Comparison of ENCODE assay signal across 10 cellular contexts in the genomic region with DNA sequence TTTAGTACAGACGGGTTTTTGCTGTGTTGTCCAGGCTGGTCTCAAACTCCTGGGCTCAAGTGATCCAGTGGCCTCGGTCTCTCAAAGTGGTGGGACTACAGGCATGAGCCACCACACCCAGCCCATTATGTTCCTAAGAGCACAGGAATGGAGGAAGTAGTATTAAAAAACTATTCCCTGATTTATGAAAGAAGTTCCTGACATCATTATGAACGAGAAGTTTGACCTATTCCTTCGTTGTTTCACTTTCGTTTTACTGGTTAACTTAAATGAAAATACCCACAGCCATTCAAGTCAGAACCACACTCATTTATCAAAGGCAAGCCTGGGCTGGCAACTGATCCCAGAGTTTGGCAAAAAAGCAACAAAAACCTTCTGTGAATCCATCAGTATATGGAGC. TPM values are rescaled to one million over a fixed set of nuclear protein-coding genes. Genes with fewer than 3 reads are reported as not detected.
DNase-seq lines count a peak whose midpoint lies in the region; ATAC-seq and TF ChIP-seq lines count a peak whose summit lies in the region.
"Had no signal": no experiment of that assay in that cellular context is flagged by ENCODE, and none has a peak within 500 bp of the region (broad histone marks: within the 10 kb centered on the region; RNA-seq: fewer than 3 reads in every experiment).

No MANE protein-coding gene starts in this region.

- peak overlapping the region; percentile 82 for H2AFZ ChIP-seq in DND-41 (ENCODE audit: low read depth, low read length)

- H3K4me1 ChIP-seq in DND-41 (ENCODE audit: insufficient read depth, low read length) (peaks cover 14% of the 10 kb centered on the region), breast epithelium (no peaks in the 10 kb centered on the region)
- H3K4me1 ChIP-seq in naive thymus-derived CD4-positive, alpha-beta T cell (ENCODE audit: control insufficient read depth in 2 of 2, insufficient read depth in 2 of 2, low read length in 2 of 2) = no peaks in the 10 kb centered on the region

- no peaks in the 10 kb centered on the region for H4K20me1 ChIP-seq in DND-41 (ENCODE audit: insufficient read depth, low read length)

- TF ChIP-seq CTCF in DND-41 (IDR thresholded peaks at IDR 0.05; ENCODE audit: borderline replicate concordance, extremely low read depth, low read length, poor library complexity, severe bottlenecking) (no peak), NB4 (IDR thresholded peaks at IDR 0.05; ENCODE audit: low read depth, low read length) (no peak), breast epithelium (IDR thresholded peaks at IDR 0.05) (no peak)

- peak overlapping the region; percentile 59 for H3K4me2 ChIP-seq in DND-41 (ENCODE audit: insufficient read depth, low read length)

- POLR2A ChIA-PET in naive thymus-derived CD4-positive, alpha-beta T cell (lab: Charles Lee) = interaction anchor here (0.9 kb wide), 1 partner anchor 10 kb away, joined by 3 read pairs; no protein-coding TSS in a partner anchor

- peaks cover 0 to 22% (median 7%) of the 10 kb centered on the region in 5 donors for H3K27me3 Mint-ChIP-seq in naive thymus-derived CD4-positive, alpha-beta T cell

- peak; percentile 85 for ATAC-seq in DND-41 (ENCODE audit: insufficient read depth, low read depth)
- no peak for ATAC-seq in naive thymus-derived CD4-positive, alpha-beta T cell
- ATAC-seq in HG02623 (IDR thresholded peaks at IDR 0.05; ENCODE audit: unreplicated experiment) = no peak

- peak; percentile 45 for DNase-seq in DND-41
- DNase-seq in NB4 (ENCODE audit: low read depth) = peak; percentile 21
- DNase-seq in breast epithelium (ENCODE audit: low spot score in 2 of 2) = no peak
- DNase-seq in naive thymus-derived CD4-positive, alpha-beta T cell = peak in 1 of 9 donors; percentile 19
- DNase-seq in NCI-H345 treated with DMSO at 0.1 percent for 48 hours (lab: John Stamatoyannopoulos, UW; ENCODE audit: unreplicated experiment) = no peak
- no peak for DNase-seq in NCI-H1417 (lab: John Stamatoyannopoulos, UW)
- DNase-seq in mucosa of gallbladder (ENCODE audit: low spot score) = no peak
- DNase-seq: NCI-H1436, nucleus accumbens had no signal

- peak overlapping the region in 1 of 9 donors; percentile 73 for H3K27ac Mint-ChIP-seq in naive thymus-derived CD4-positive, alpha-beta T cell

- intact Hi-C loops in breast epithelium (cut with DNase I; ENCODE audit: low total_unique reads) = loop anchor here (10.0 kb wide), 1 partner anchor 1618 kb away; a partner anchor contains a TSS
- intact Hi-C loops in naive thymus-derived CD4-positive, alpha-beta T cell (cut with micrococcal nuclease) = no loop called here

- H3K9me3 Mint-ChIP-seq in naive thymus-derived CD4-positive, alpha-beta T cell = no peaks in the 10 kb centered on the region

- peak overlapping the region in 9 of 10 donors; percentile 21 to 76 (median 47) for H3K4me3 Mint-ChIP-seq in naive thymus-derived CD4-positive, alpha-beta T cell

- H3K4me3 ChIP-seq in DND-41 (ENCODE audit: low read depth in 1 of 2, low read length in 2 of 2) (peak overlapping the region in 1 of 2 experiments; percentile 43; a peak in 2 of 4 replicates), NB4 (ENCODE audit: low read depth, low read length) (peak overlapping the region; percentile 44), breast epithelium (peak overlapping the region; percentile 11 to 52 (median 20))
- no peak overlapping the region for H3K4me3 ChIP-seq in naive thymus-derived CD4-positive, alpha-beta T cell (ENCODE audit: low read length)

- CTCF ChIA-PET in naive thymus-derived CD4-positive, alpha-beta T cell (lab: Charles Lee) = interaction anchor here (0.6 kb wide), 1 partner anchor 1691 kb away, joined by 4 read pairs; no protein-coding TSS in a partner anchor

- H3K27ac ChIP-seq in DND-41 (ENCODE audit: low read length) = peak overlapping the region; percentile 74
- peak overlapping the region in 1 of 2 donors; percentile 2 for H3K27ac ChIP-seq in breast epithelium
- H3K27ac ChIP-seq in naive thymus-derived CD4-positive, alpha-beta T cell (ENCODE audit: low read depth, low read length) = no peak overlapping the region

- H3K36me3 Mint-ChIP-seq in naive thymus-derived CD4-positive, alpha-beta T cell = no peaks in the 10 kb centered on the region

- TF ChIP-seq POLR2A in NB4 (IDR thresholded peaks at IDR 0.05; ENCODE audit: extremely low read depth, insufficient read length) = no peak
- TF ChIP-seq POLR2A in breast epithelium (IDR thresholded peaks at IDR 0.05) = no peak

- H3K79me2 ChIP-seq in DND-41 (ENCODE audit: insufficient read depth, low read length) = no peaks in the 10 kb centered on the region

- H3K4me1 Mint-ChIP-seq in naive thymus-derived CD4-positive, alpha-beta T cell = peaks cover 0 to 8% (median 4%) of the 10 kb centered on the region in 7 donors

- H3K9me3 ChIP-seq in DND-41 (ENCODE audit: insufficient read depth, low read length, severe bottlenecking) (no peaks in the 10 kb centered on the region), breast epithelium (no peaks in the 10 kb centered on the region)
- H3K9me3 ChIP-seq in naive thymus-derived CD4-positive, alpha-beta T cell (ENCODE audit: control insufficient read depth in 2 of 3, low read length in 3 of 3) = no peaks in the 10 kb centered on the region

- H3K27me3 ChIP-seq in DND-41 (ENCODE audit: insufficient read depth, low read length, poor library complexity) (no peaks in the 10 kb centered on the region), breast epithelium (no peaks in the 10 kb centered on the region)
- H3K27me3 ChIP-seq in naive thymus-derived CD4-positive, alpha-beta T cell (ENCODE audit: control insufficient read depth in 2 of 2, insufficient read depth in 2 of 2, low read length in 2 of 2) = no peaks in the 10 kb centered on the region

- no peaks in the 10 kb centered on the region for H3K36me3 ChIP-seq in DND-41 (ENCODE audit: insufficient read depth, low read length)
- H3K36me3 ChIP-seq in breast epithelium = no peaks in the 10 kb centered on the region
- no peaks in the 10 kb centered on the region for H3K36me3 ChIP-seq in naive thymus-derived CD4-positive, alpha-beta T cell (ENCODE audit: control insufficient read depth in 2 of 3, insufficient read depth in 3 of 3, low read length in 3 of 3)

- H3K9ac ChIP-seq in DND-41 (ENCODE audit: low read depth, low read length) = peak overlapping the region; percentile 44

RNA-seq across cellular contexts. Expression of a gene that starts 13.5 kb away (rescaled TPM):
- total RNA-seq in breast epithelium (10 to 100 TPM; 11.5 to 20.6 (median 13.4) TPM), mucosa of gallbladder (36.7 TPM)
- total RNA-seq in naive thymus-derived CD4-positive, alpha-beta T cell = 100 to 1,000 TPM in 2 of 5 experiments, 10 to 100 TPM in 3; 37.7 to 134 (median 84.4) TPM
- polyA plus RNA-seq in naive thymus-derived CD4-positive, alpha-beta T cell = 1 to 10 TPM; 4.0 to 7.4 TPM

RNA-seq across cellular contexts. Expression of a gene that starts 55.9 kb away (rescaled TPM):
- total RNA-seq in breast epithelium = 1 to 10 TPM; 1.9 to 9.2 (median 6.7) TPM
- total RNA-seq in naive thymus-derived CD4-positive, alpha-beta T cell = 10 to 100 TPM in 1 of 5 experiments, 1 to 10 TPM in 4; 2.4 to 11.9 (median 3.0) TPM
- polyA plus RNA-seq in naive thymus-derived CD4-positive, alpha-beta T cell = 1 to 10 TPM in 1 of 2 donors, under 1 TPM in 1; 0.96 to 1.9 TPM
- total RNA-seq in mucosa of gallbladder = 9.7 TPM

Comparison
In these comparisons a context has a peak if more than half of its experiments do, and no peak if none do; other contexts are left out.
1. DNase-seq: peak in DND-41 (single experiment) and NB4 (single experiment); none in breast epithelium (0 of 2), NCI-H345 treated with DMSO at 0.1 percent for 48 hours (single experiment), NCI-H1417 (0 of 3) and mucosa of gallbladder (single experiment).